8 cellular contexts compared by ENCODE assay signal in genomic region chr19:2982983-2983350, GRCh38. TPM values are rescaled to one million over a fixed set of nuclear protein-coding genes. Genes with fewer than 3 reads are reported as not detected.
A peak's percentile ranks its signal among the peaks of the same experiment; 100 is the strongest.
DNase-seq lines count a peak whose midpoint lies in the region; ATAC-seq and TF ChIP-seq lines count a peak whose summit lies in the region.

No MANE protein-coding gene starts in this region.

- peaks cover 16% of the 10 kb centered on the region for H3K4me1 Mint-ChIP-seq in stimulated activated memory B cell treated with anti-CD40 and anti-IgM and Interleukin-4, amounts not matched to agents 10 μg/mL and 1 μg/mL and 100 μg/mL, for 72 hours
- peaks cover 0 to 3% (median 0%) of the 10 kb centered on the region in 3 donors for H3K4me1 Mint-ChIP-seq in T-cell

- DNase-seq in MG63 (peak; percentile 93), amniotic stem cell (lab: John Stamatoyannopoulos, UW) (peak; percentile 29), hepatocyte (ENCODE audit: low spot score) (peak; percentile 86), T-cell (no peak)
- no peak for DNase-seq in activated CD8-positive, alpha-beta memory T cell treated with anti-CD3 and anti-CD28 coated beads for 24 hours

- H2AFZ ChIP-seq in hepatocyte, result no peak overlapping the region

- H3K36me3 Mint-ChIP-seq in stimulated activated memory B cell treated with anti-CD40 and anti-IgM and Interleukin-4, amounts not matched to agents 10 μg/mL and 1 μg/mL and 100 μg/mL, for 72 hours, result no peaks in the 10 kb centered on the region
- H3K36me3 Mint-ChIP-seq in T-cell, result no peaks in the 10 kb centered on the region

- H3K36me3 ChIP-seq in MG63 (no peaks in the 10 kb centered on the region), hepatocyte (replicated peaks; ENCODE audit: insufficient read depth, low read depth) (no peaks in the 10 kb centered on the region)

- no peaks in the 10 kb centered on the region for H3K9me3 Mint-ChIP-seq in stimulated activated memory B cell treated with anti-CD40 and anti-IgM and Interleukin-4, amounts not matched to agents 10 μg/mL and 1 μg/mL and 100 μg/mL, for 72 hours
- H3K9me3 Mint-ChIP-seq in T-cell, result no peaks in the 10 kb centered on the region

- peak overlapping the region; percentile 88 for H3K27ac ChIP-seq in hepatocyte

- no peaks in the 10 kb centered on the region for H3K79me2 ChIP-seq in hepatocyte

- H3K27me3 ChIP-seq in MG63 (no peaks in the 10 kb centered on the region), hepatocyte (no peaks in the 10 kb centered on the region)

- peaks cover 58% of the 10 kb centered on the region for H3K27me3 Mint-ChIP-seq in stimulated activated memory B cell treated with anti-CD40 and anti-IgM and Interleukin-4, amounts not matched to agents 10 μg/mL and 1 μg/mL and 100 μg/mL, for 72 hours
- H3K27me3 Mint-ChIP-seq in T-cell, result peaks cover 10 to 13% of the 10 kb centered on the region in 2 donors

- 31% methylated on average over 10 of the region's 10 CpGs for WGBS in hepatocyte (ENCODE audit: low lambda C conversion rate, missing lambda C conversion rate)

- H3K9me3 ChIP-seq in MG63, result no peaks in the 10 kb centered on the region
- H3K9me3 ChIP-seq in hepatocyte (ENCODE audit: low read depth), result no peaks in the 10 kb centered on the region

- POLR2A ChIA-PET in T-cell (lab: Charles Lee), result no interaction called here

- peak overlapping the region; percentile 46 for H3K4me3 Mint-ChIP-seq in stimulated activated memory B cell treated with anti-CD40 and anti-IgM and Interleukin-4, amounts not matched to agents 10 μg/mL and 1 μg/mL and 100 μg/mL, for 72 hours
- H3K4me3 Mint-ChIP-seq in T-cell, result peak overlapping the region in 1 of 3 donors; percentile 7

- no peak overlapping the region for H3K4me3 ChIP-seq in MG63
- no peak overlapping the region for H3K4me3 ChIP-seq in hepatocyte

- peak overlapping the region; percentile 92 for H3K4me2 ChIP-seq in hepatocyte

- no peaks in the 10 kb centered on the region for H3K9me2 ChIP-seq in hepatocyte (replicated peaks; ENCODE audit: insufficient read depth)

- H4K20me1 ChIP-seq in hepatocyte (ENCODE audit: insufficient read depth, poor library complexity, severe bottlenecking), result no peaks in the 10 kb centered on the region

- H3K27ac Mint-ChIP-seq in stimulated activated memory B cell treated with anti-CD40 and anti-IgM and Interleukin-4, amounts not matched to agents 10 μg/mL and 1 μg/mL and 100 μg/mL, for 72 hours, result no peak overlapping the region
- H3K27ac Mint-ChIP-seq in T-cell, result no peak overlapping the region

- no peak for ATAC-seq in stimulated activated memory B cell treated with anti-CD40 and anti-IgM and Interleukin-4, amounts not matched to agents 10 μg/mL and 1 μg/mL and 100 μg/mL, for 72 hours
- ATAC-seq in HG03097 (IDR thresholded peaks at IDR 0.05; ENCODE audit: low FRiP score, unreplicated experiment) (no peak), T-cell (replicated peaks in 1 of 4) (no peak), HG03280 (IDR thresholded peaks at IDR 0.05; ENCODE audit: unreplicated experiment) (no peak)

- no peak for TF ChIP-seq CTCF in hepatocyte (IDR thresholded peaks at IDR 0.05; ENCODE audit: poor library complexity)

- peaks cover 33% of the 10 kb centered on the region for H3K4me1 ChIP-seq in hepatocyte (ENCODE audit: insufficient read depth)

- CTCF ChIA-PET in T-cell (lab: Charles Lee), result no interaction called here

RNA-seq across cellular contexts. Expression of gene TLE6, which starts 5.6 kb away (rescaled TPM):
- not detected in 2 replicates for total RNA-seq in MG63 (2014; rRNA removed; shearing (Covaris generic); ENCODE audit: low replicate concordance)
- total RNA-seq in hepatocyte (1.2 and 4.7 TPM in 2 replicates), T-cell (under 1 TPM in 3 of 5 donors, not detected in 2; 0.36 to 0.61 (median 0.50) TPM)
- polyA plus RNA-seq in hepatocyte, result 1.2 and 3.9 TPM in 2 replicates

RNA-seq across cellular contexts. Expression of gene ZNF77, which starts 38.2 kb away (rescaled TPM):
- 5.0 and 6.8 TPM in 2 replicates for total RNA-seq in MG63 (2014; rRNA removed; shearing (Covaris generic); ENCODE audit: low replicate concordance)
- total RNA-seq in hepatocyte (3.3 and 3.4 TPM in 2 replicates), T-cell (1 to 10 TPM; 4.1 to 6.5 (median 4.8) TPM)
- 1.8 and 2.2 TPM in 2 replicates for polyA plus RNA-seq in hepatocyte

RNA-seq across cellular contexts. Expression of gene TLE2, which starts 46.1 kb away (rescaled TPM):
- 1.5 and 4.1 TPM in 2 replicates for total RNA-seq in MG63 (2014; rRNA removed; shearing (Covaris generic); ENCODE audit: low replicate concordance)
- total RNA-seq in hepatocyte, result 25.4 and 36.2 TPM in 2 replicates
- 71.1 and 82.0 TPM in 2 replicates for polyA plus RNA-seq in hepatocyte
- total RNA-seq in T-cell, result 10 to 100 TPM; 16.7 to 29.7 (median 21.5) TPM

Comparison
In these comparisons a context has a peak if more than half of its experiments do, and no peak if none do; other contexts are left out.
1. DNase-seq: peak in MG63 (single experiment), amniotic stem cell (single experiment) and hepatocyte (single experiment); none in activated CD8-positive, alpha-beta memory T cell treated with anti-CD3 and anti-CD28 coated beads for 24 hours (single experiment) and T-cell (0 of 34).